ENCODE assay signal across 8 cellular contexts in genomic region chr12:111164833-111165232, GRCh38.
"Had no signal": no experiment of that assay in that cellular context is flagged by ENCODE, and none has a peak within 500 bp of the region (broad histone marks: within the 10 kb centered on the region; RNA-seq: fewer than 3 reads in every experiment).

No MANE protein-coding gene starts in this region.

- H3K4me3 ChIP-seq: GM12878 had no signal

- ATAC-seq: GM12878 had no signal

- FAIRE-seq: G401.6, GM12878, GM12891, GM12892, GM18507, GM19239 had no signal

- DNase-seq: GDM1, GF-D8 had no signal
